ENCODE assay signal across 1 cellular context in genomic region chr3:105876745-105877624, GRCh38.
TF ChIP-seq lines count a peak whose summit lies in the region.

No MANE protein-coding gene starts in this region.

TF ChIP-seq in SK-N-SH treated with all-trans-retinoic acid at 6 μM for 48 hours, 23 proteins besides CTCF, POLR2A, EP300 and RAD21 (continued from another document):
- TF ChIP-seq, protein P1, sequence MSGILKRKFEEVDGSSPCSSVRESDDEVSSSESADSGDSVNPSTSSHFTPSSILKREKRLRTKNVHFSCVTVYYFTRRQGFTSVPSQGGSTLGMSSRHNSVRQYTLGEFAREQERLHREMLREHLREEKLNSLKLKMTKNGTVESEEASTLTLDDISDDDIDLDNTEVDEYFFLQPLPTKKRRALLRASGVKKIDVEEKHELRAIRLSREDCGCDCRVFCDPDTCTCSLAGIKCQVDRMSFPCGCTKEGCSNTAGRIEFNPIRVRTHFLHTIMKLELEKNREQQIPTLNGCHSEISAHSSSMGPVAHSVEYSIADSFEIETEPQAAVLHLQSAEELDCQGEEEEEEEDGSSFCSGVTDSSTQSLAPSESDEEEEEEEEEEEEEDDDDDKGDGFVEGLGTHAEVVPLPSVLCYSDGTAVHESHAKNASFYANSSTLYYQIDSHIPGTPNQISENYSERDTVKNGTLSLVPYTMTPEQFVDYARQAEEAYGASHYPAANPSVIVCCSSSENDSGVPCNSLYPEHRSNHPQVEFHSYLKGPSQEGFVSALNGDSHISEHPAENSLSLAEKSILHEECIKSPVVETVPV (CRISPR knock-in tag; IDR thresholded peaks at IDR 0.05): no peak
- TF ChIP-seq ARNTL (CRISPR knock-in tag; IDR thresholded peaks at IDR 0.05; ENCODE audit: borderline replicate concordance, low read depth) (no peak), SNAI2 (CRISPR knock-in tag; IDR thresholded peaks at IDR 0.05) (no peak), BACH2 (CRISPR knock-in tag; IDR thresholded peaks at IDR 0.05; ENCODE audit: borderline replicate concordance) (no peak), CSDC2 (CRISPR knock-in tag; IDR thresholded peaks at IDR 0.05) (no peak), CREB5 (CRISPR knock-in tag; IDR thresholded peaks at IDR 0.05; ENCODE audit: low read depth) (no peak), ESRRG (CRISPR knock-in tag; IDR thresholded peaks at IDR 0.05) (no peak)
